Comparison of ENCODE assay signal across 19 cellular contexts in the genomic region with DNA sequence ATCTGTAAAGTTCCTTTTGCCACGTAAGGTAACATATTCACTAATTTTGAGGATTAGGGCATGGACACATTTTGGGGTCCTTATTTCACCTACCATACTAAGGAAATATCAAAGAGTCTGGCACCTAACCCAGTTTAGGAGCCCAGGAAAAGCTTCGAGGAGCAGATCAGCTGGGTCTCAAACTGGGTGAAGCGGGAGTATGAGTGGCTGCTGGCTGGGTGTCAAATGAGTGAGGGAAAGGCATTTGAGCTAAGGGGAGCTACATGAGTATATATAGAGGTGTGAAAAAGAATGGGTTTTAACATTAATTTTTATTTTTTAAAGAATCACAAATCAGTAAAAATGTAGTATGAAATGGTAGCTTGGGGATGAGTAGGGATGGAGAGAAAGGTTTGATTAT.
"Had no signal": no experiment of that assay in that cellular context is flagged by ENCODE, and none has a peak within 500 bp of the region (broad histone marks: within the 10 kb centered on the region; RNA-seq: fewer than 3 reads in every experiment).

No MANE protein-coding gene starts in this region.

- DNase-seq: activated B cell treated with CpG ODN at 0.5 μM for 24 hours; activated CD4-positive, alpha-beta T cell treated with anti-CD3 and anti-CD28 coated beads for 48 hours; activated CD8-positive, alpha-beta T cell treated with anti-CD3 and anti-CD28 coated beads for 36 hours; activated naive CD4-positive, alpha-beta T cell treated with Interleukin-2 at 50 U/mL for 16 hours; activated T-cell treated with anti-CD3 and anti-CD28 coated beads, Interleukin-2, amount 50 U/mL, for 1 hour; foreskin keratinocyte; hypothalamus; islet precursor cell; occipital lobe had no signal

- H3K27ac ChIP-seq: coronary artery, foreskin keratinocyte, prostate gland, right atrium auricular region, tibial nerve had no signal

- H3K4me1 ChIP-seq: prostate gland had no signal

- H3K4me3 Mint-ChIP-seq: activated B cell treated with CpG ODN at 0.5 μM for 24 hours; activated CD8-positive, alpha-beta T cell treated with anti-CD3 and anti-CD28 coated beads for 36 hours; brain; central memory CD8-positive, alpha-beta T cell; stimulated activated naive CD8-positive, alpha-beta T cell treated with anti-CD3 and anti-CD28 coated beads, Interleukin-15, Interleukin-2, amounts not matched to agents 100 ng/mL and 50 ng/mL, for 24 hours; T-helper 2 cell treated with Interferon-gamma antibody and Interleukin-4, amounts not matched to agents 5 μg/mL and 100 μg/mL, for 36 hours had no signal

- H3K4me1 Mint-ChIP-seq: activated B cell treated with CpG ODN at 0.5 μM for 24 hours had no signal

- H3K27me3 Mint-ChIP-seq: activated B cell treated with CpG ODN at 0.5 μM for 24 hours; activated CD8-positive, alpha-beta T cell treated with anti-CD3 and anti-CD28 coated beads for 36 hours; brain; central memory CD8-positive, alpha-beta T cell; stimulated activated naive CD8-positive, alpha-beta T cell treated with anti-CD3 and anti-CD28 coated beads, Interleukin-15, Interleukin-2, amounts not matched to agents 100 ng/mL and 50 ng/mL, for 24 hours had no signal

- H3K27ac Mint-ChIP-seq: activated B cell treated with CpG ODN at 0.5 μM for 24 hours; activated CD8-positive, alpha-beta T cell treated with anti-CD3 and anti-CD28 coated beads for 36 hours; activated T-helper 2 cell treated with anti-CD3 and anti-CD28 coated beads, Interferon-gamma antibody, Interleukin-2, Interleukin-4, amounts not matched to agents 10 μg/mL and 5 μg/mL and 100 μg/mL, durations not matched to agents 14 hours and 24 hours and 36 hours; brain; stimulated activated naive CD8-positive, alpha-beta T cell treated with anti-CD3 and anti-CD28 coated beads, Interleukin-15, Interleukin-2, amounts not matched to agents 100 ng/mL and 50 ng/mL, for 24 hours; T-helper 2 cell treated with Interferon-gamma antibody and Interleukin-4, amounts not matched to agents 5 μg/mL and 100 μg/mL, for 36 hours had no signal

- H3K36me3 ChIP-seq: prostate gland, right atrium auricular region had no signal

- ATAC-seq: activated CD8-positive, alpha-beta T cell treated with anti-CD3 and anti-CD28 coated beads for 36 hours; foreskin keratinocyte had no signal

- H3K9me3 ChIP-seq: prostate gland, right atrium auricular region, tibial nerve had no signal

- H3K27me3 ChIP-seq: foreskin keratinocyte, right atrium auricular region, tibial nerve had no signal

- H3K4me3 ChIP-seq: coronary artery, lung, prostate gland, right atrium auricular region, tibial nerve had no signal
